ENCODE assay signal across 8 cellular contexts in genomic region chr9:34611811-34612787, GRCh38. TPM values are rescaled to one million over a fixed set of nuclear protein-coding genes. Genes with fewer than 3 reads are reported as not detected.
DNase-seq lines count a peak whose midpoint lies in the region; ATAC-seq and TF ChIP-seq lines count a peak whose summit lies in the region.

Gene RPP25L, minus strand, starts transcription at chr9:34612097. Its CDS starts 801 bp downstream, at chr9:34611296.

- no peaks in the 10 kb centered on the region for H3K36me3 ChIP-seq in hepatocyte (replicated peaks; ENCODE audit: insufficient read depth, low read depth)

- peaks cover 6% of the 10 kb centered on the region for H3K4me1 ChIP-seq in hepatocyte (ENCODE audit: insufficient read depth)

- WGBS in hepatocyte (ENCODE audit: low lambda C conversion rate, missing lambda C conversion rate), result 2% methylated on average over 64 of the region's 77 CpGs

- no peaks in the 10 kb centered on the region for H3K27me3 ChIP-seq in hepatocyte

- in situ Hi-C loops in astrocyte of the cerebellum (cut with HindIII; ENCODE audit: low sequenced_read_pairs), result loop anchor here (10.0 kb wide), 2 partner anchors 107 to 347 kb away; no protein-coding TSS in a partner anchor

- no peak for ATAC-seq in HG03469 (IDR thresholded peaks at IDR 0.05; ENCODE audit: unreplicated experiment)

- peaks cover 8% of the 10 kb centered on the region; the same call in 1 of the 2 replicates for H3K36me3 Mint-ChIP-seq in HFFc6 (ENCODE audit: low read depth)

- peaks cover 13% of the 10 kb centered on the region for H3K79me2 ChIP-seq in hepatocyte

- no peaks in the 10 kb centered on the region for H3K27me3 Mint-ChIP-seq in HFFc6 (ENCODE audit: insufficient read depth)

- no peaks in the 10 kb centered on the region for H3K9me3 ChIP-seq in hepatocyte (ENCODE audit: low read depth)

- H3K4me3 Mint-ChIP-seq in HFFc6, result peak within 1 kb of the TSS; percentile 93

- TF ChIP-seq CTCF in GM12865 (IDR thresholded peaks at IDR 0.05; ENCODE audit: insufficient read depth, low read depth, low read length, missing control alignments) (no peak), HFFc6 (IDR thresholded peaks at IDR 0.05) (no peak), astrocyte of the cerebellum (IDR thresholded peaks at IDR 0.05; ENCODE audit: low read depth, low read length, missing control alignments) (no peak), hepatocyte (IDR thresholded peaks at IDR 0.05; ENCODE audit: poor library complexity) (no peak)

- peak within 1 kb of the TSS; percentile 82 for H3K27ac ChIP-seq in hepatocyte

- peak within 1 kb of the TSS; percentile 94 for H2AFZ ChIP-seq in hepatocyte

- DNase-seq in GM12865 (ENCODE audit: low read depth) (peak; percentile 90), HFFc6 (peak; percentile 72), NCI-H1092 (lab: John Stamatoyannopoulos, UW) (peak; percentile 78), T-helper 9 cell (peak; percentile 82), astrocyte of the cerebellum (ENCODE audit: low read depth) (peak; percentile 28), hepatocyte (ENCODE audit: low spot score) (peak; percentile 96), retina (peak; percentile 91)

- H3K4me3 ChIP-seq in GM12865 (ENCODE audit: low read depth, low read length) (peak within 1 kb of the TSS; percentile 99), astrocyte of the cerebellum (ENCODE audit: low read depth, low read length) (peak within 1 kb of the TSS; percentile 79), hepatocyte (peak within 1 kb of the TSS; percentile 67)

- H3K4me1 Mint-ChIP-seq in HFFc6 (ENCODE audit: low read depth), result peaks cover 18% of the 10 kb centered on the region

- H3K9me3 Mint-ChIP-seq in HFFc6, result no peaks in the 10 kb centered on the region

- peak within 1 kb of the TSS; percentile 92 for H3K4me2 ChIP-seq in hepatocyte

- peak within 1 kb of the TSS; percentile 84 for H3K27ac Mint-ChIP-seq in HFFc6

- no peaks in the 10 kb centered on the region for H3K9me2 ChIP-seq in hepatocyte (replicated peaks; ENCODE audit: insufficient read depth)

- H4K20me1 ChIP-seq in hepatocyte (ENCODE audit: insufficient read depth, poor library complexity, severe bottlenecking), result no peaks in the 10 kb centered on the region

RNA-seq across cellular contexts. Expression of gene RPP25L, which starts in this region (rescaled TPM):
- 10 to 100 TPM; 16.1 to 22.0 (median 19.6) TPM for total RNA-seq in HFFc6 (2021; fragmentation: NEBNext Ultra II Directional; extraction: Animal tissue kit (Norgen Biotek cat#: 25700))
- total RNA-seq in hepatocyte, result 30.0 and 31.5 TPM in 2 replicates
- 31.8 and 35.7 TPM in 2 replicates for polyA plus RNA-seq in hepatocyte

Comparison
In these comparisons a context has a peak if more than half of its experiments do, and no peak if none do; other contexts are left out.
1. DNase-seq: peak in every context shown above with its lines; median percentile 96 in hepatocyte; 91 in retina; 90 in GM12865; 82 in T-helper 9 cell; 78 in NCI-H1092; 72 in HFFc6; 28 in astrocyte of the cerebellum.